In the genomic region with DNA sequence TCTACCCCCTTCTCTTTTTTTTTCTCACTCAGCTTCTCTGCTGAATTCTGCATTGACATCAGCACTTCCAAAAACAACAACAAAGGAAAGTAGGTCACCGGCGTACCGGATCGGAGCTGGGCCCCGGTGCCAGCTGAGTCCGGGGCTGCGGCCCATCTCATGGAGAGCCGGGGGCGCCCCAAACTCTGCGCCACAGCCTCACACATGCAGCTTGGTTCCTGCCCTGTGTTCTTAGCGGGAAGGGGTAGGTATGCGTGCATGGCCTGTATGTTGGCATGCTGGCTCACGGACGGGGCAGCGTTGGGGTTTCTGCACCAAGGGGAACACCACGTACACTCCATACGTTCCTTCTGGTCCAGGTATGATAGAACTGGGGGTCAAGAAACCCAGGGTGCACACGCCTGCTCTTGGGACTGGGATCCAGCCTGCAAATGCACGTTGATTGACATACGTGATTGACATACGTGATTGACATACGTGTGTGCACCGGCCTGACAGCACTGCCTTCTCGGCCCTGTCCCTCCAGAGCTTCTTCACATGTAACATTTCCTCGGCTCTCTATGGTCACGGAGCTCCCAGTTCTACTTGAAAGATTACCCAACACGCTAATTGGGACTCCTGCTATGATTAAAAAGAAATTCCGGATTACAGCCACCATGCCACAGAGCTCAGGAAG, we compare ENCODE assay signal across 24 cellular contexts.
"Had no signal": no experiment of that assay in that cellular context is flagged by ENCODE, and none has a peak within 500 bp of the region (broad histone marks: within the 10 kb centered on the region; RNA-seq: fewer than 3 reads in every experiment).

No MANE protein-coding gene starts in this region.

- H3K9me3 ChIP-seq: colonic mucosa, heart left ventricle, pancreas, prostate gland, right lobe of liver, testis, tibial nerve, upper lobe of right lung, vagina had no signal

- H3K4me3 Mint-ChIP-seq: endodermal cell; naive thymus-derived CD4-positive, alpha-beta T cell; neural crest cell; stimulated activated effector memory CD8-positive, alpha-beta T cell treated with anti-CD3 and anti-CD28 coated beads, Interleukin-12 subunit alpha, Interleukin-12 subunit beta, amount 100 ng/mL, for 72 hours; stimulated activated naive CD8-positive, alpha-beta T cell treated with anti-CD3 and anti-CD28 coated beads, Interleukin-15, Interleukin-2, amounts not matched to agents 100 ng/mL and 50 ng/mL, for 24 hours had no signal

- H3K27ac ChIP-seq: colonic mucosa, foreskin keratinocyte, heart left ventricle, pancreas, prostate gland, right lobe of liver, testis, tibial nerve, upper lobe of right lung, vagina had no signal

- H3K4me1 ChIP-seq: colonic mucosa, foreskin keratinocyte, heart left ventricle, pancreas, prostate gland, right lobe of liver, testis, tibial nerve, upper lobe of right lung, vagina had no signal

- H3K27me3 ChIP-seq: colonic mucosa, pancreas, right lobe of liver, testis, vagina had no signal

- H3K27ac Mint-ChIP-seq: endodermal cell; naive thymus-derived CD4-positive, alpha-beta T cell; stimulated activated effector memory CD8-positive, alpha-beta T cell treated with anti-CD3 and anti-CD28 coated beads, Interleukin-12 subunit alpha, Interleukin-12 subunit beta, amount 100 ng/mL, for 72 hours; stimulated activated naive CD8-positive, alpha-beta T cell treated with anti-CD3 and anti-CD28 coated beads, Interleukin-15, Interleukin-2, amounts not matched to agents 100 ng/mL and 50 ng/mL, for 24 hours had no signal

- H3K36me3 ChIP-seq: colonic mucosa, heart left ventricle, pancreas, prostate gland, right lobe of liver, tibial nerve, upper lobe of right lung, vagina had no signal

- H3K9me3 Mint-ChIP-seq: endodermal cell; neural crest cell; stimulated activated effector memory CD8-positive, alpha-beta T cell treated with anti-CD3 and anti-CD28 coated beads, Interleukin-12 subunit alpha, Interleukin-12 subunit beta, amount 100 ng/mL, for 72 hours; stimulated activated naive CD8-positive, alpha-beta T cell treated with anti-CD3 and anti-CD28 coated beads, Interleukin-15, Interleukin-2, amounts not matched to agents 100 ng/mL and 50 ng/mL, for 24 hours had no signal

- DNase-seq: colonic mucosa; dermis blood vessel endothelial cell; effector CD4-positive, alpha-beta T cell; endodermal cell; erythroblast; foreskin keratinocyte; islet precursor cell; mammary epithelial cell; naive thymus-derived CD4-positive, alpha-beta T cell; occipital lobe; pancreas; stimulated activated CD4-positive, alpha-beta T cell treated with anti-CD3 and anti-CD28 coated beads, Interleukin-4, amount 100 ng/mL, for 1 hour; stimulated activated CD8-positive, alpha-beta memory T cell treated with anti-CD3 and anti-CD28 coated beads, Interleukin-4, amount 100 ng/mL, for 48 hours; testis; upper lobe of right lung had no signal

- H3K4me3 ChIP-seq: colonic mucosa, heart left ventricle, pancreas, prostate gland, right lobe of liver, testis, tibial nerve, upper lobe of right lung, vagina had no signal

- H3K4me1 Mint-ChIP-seq: naive thymus-derived CD4-positive, alpha-beta T cell; stimulated activated effector memory CD8-positive, alpha-beta T cell treated with anti-CD3 and anti-CD28 coated beads, Interleukin-12 subunit alpha, Interleukin-12 subunit beta, amount 100 ng/mL, for 72 hours had no signal

- H3K36me3 Mint-ChIP-seq: naive thymus-derived CD4-positive, alpha-beta T cell; stimulated activated effector memory CD8-positive, alpha-beta T cell treated with anti-CD3 and anti-CD28 coated beads, Interleukin-12 subunit alpha, Interleukin-12 subunit beta, amount 100 ng/mL, for 72 hours had no signal

- ATAC-seq: foreskin keratinocyte; heart left ventricle; left lobe of liver; naive thymus-derived CD4-positive, alpha-beta T cell; pancreas; right lobe of liver; stimulated activated effector memory CD8-positive, alpha-beta T cell treated with anti-CD3 and anti-CD28 coated beads, Interleukin-12 subunit alpha, Interleukin-12 subunit beta, amount 100 ng/mL, for 72 hours; upper lobe of right lung had no signal
